In the genomic region with DNA sequence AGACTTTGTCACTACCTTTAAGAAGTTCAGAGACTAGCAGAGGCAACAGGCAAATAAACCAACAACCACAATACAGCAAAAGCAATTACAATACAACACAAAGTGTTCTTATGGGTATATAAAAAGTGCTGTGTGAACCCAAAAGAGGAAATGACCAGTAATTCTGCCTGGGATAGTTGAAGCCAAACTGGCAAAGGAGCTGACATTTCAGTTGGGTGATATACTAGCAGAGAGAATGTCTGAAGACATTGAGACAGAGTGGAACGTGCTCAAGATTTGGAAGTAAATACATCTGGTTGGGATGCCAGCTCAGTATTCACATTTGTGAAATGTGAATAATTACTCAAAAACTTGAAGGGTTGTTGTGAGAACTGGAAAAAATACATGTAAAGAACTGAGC, we compare ENCODE assay signal across 18 cellular contexts.
"Had no signal": no experiment of that assay in that cellular context is flagged by ENCODE, and none has a peak within 500 bp of the region (broad histone marks: within the 10 kb centered on the region; RNA-seq: fewer than 3 reads in every experiment).

No MANE protein-coding gene starts in this region.

- ATAC-seq: activated CD4-positive, CD25-positive, alpha-beta regulatory T cell treated with anti-CD3 and anti-CD28 coated beads, Interleukin-2, amount 50 U/mL, for 24 hours; activated T-cell treated with anti-CD3 and anti-CD28 coated beads, Interleukin-2, amount 50 U/mL, for 72 hours; left ventricle myocardium superior had no signal

- H3K9me3 Mint-ChIP-seq: activated T-cell treated with anti-CD3 and anti-CD28 coated beads, Interleukin-2, amount 50 U/mL, for 72 hours; central memory CD8-positive, alpha-beta T cell; immature natural killer cell; neural progenitor cell; T-helper 1 cell treated with Interleukin-12 subunit alpha and Interleukin-12 subunit beta and Interleukin-4 antibody, amounts not matched to agents 30 μg/mL and 1 μg/mL, for 36 hours had no signal

- H3K36me3 Mint-ChIP-seq: immature natural killer cell had no signal

- H3K9me3 ChIP-seq: colonic mucosa, ovary had no signal

- H3K4me3 Mint-ChIP-seq: activated T-cell treated with anti-CD3 and anti-CD28 coated beads, Interleukin-2, amount 50 U/mL, for 72 hours; central memory CD8-positive, alpha-beta T cell; immature natural killer cell; neural progenitor cell; T-helper 1 cell treated with Interleukin-12 subunit alpha and Interleukin-12 subunit beta and Interleukin-4 antibody, amounts not matched to agents 30 μg/mL and 1 μg/mL, for 36 hours had no signal

- H3K27me3 Mint-ChIP-seq: central memory CD8-positive, alpha-beta T cell had no signal

- H3K36me3 ChIP-seq: colonic mucosa, neural progenitor cell, ovary had no signal

- H3K27ac ChIP-seq: colonic mucosa, neural progenitor cell, ovary had no signal

- H3K4me3 ChIP-seq: colonic mucosa, neural progenitor cell, ovary had no signal

- DNase-seq: activated CD4-positive, alpha-beta T cell treated with anti-CD3 and anti-CD28 coated beads, Interleukin-2, amount 50 U/mL, for 1 hour; activated CD8-positive, alpha-beta memory T cell treated with anti-CD3 and anti-CD28 coated beads for 24 hours; activated effector memory CD4-positive, alpha-beta T cell treated with anti-CD3 and anti-CD28 coated beads, Interleukin-2, amount 50 U/mL, for 16 hours; activated naive CD4-positive, alpha-beta T cell treated with anti-CD3 and anti-CD28 coated beads, Interleukin-2, amount 50 U/mL, for 16 hours; activated T-cell treated with anti-CD3 and anti-CD28 coated beads, Interleukin-2, amount 50 U/mL, for 72 hours; aorta; colonic mucosa; immature natural killer cell; left ventricle myocardium superior; ovary; stimulated activated CD4-positive, alpha-beta T cell treated with anti-CD3 and anti-CD28 coated beads, Interleukin-12 subunit alpha, Interleukin-12 subunit beta, amount 100 ng/mL, for 4 hours; stimulated activated CD4-positive, alpha-beta T cell treated with anti-CD3 and anti-CD28 coated beads, Interleukin-1b, Interleukin-23, amount 100 ng/mL, for 48 hours; stimulated activated CD8-positive, alpha-beta memory T cell treated with anti-CD3 and anti-CD28 coated beads, Interleukin-4, amount 100 ng/mL, for 48 hours; stimulated activated naive CD4-positive, alpha-beta T cell had no signal

- H3K4me1 Mint-ChIP-seq: central memory CD8-positive, alpha-beta T cell had no signal

- H3K27me3 ChIP-seq: colonic mucosa, neural progenitor cell, ovary had no signal

- H3K4me1 ChIP-seq: colonic mucosa had no signal

- H3K27ac Mint-ChIP-seq: activated T-cell treated with anti-CD3 and anti-CD28 coated beads, Interleukin-2, amount 50 U/mL, for 72 hours; immature natural killer cell; neural progenitor cell; T-helper 1 cell treated with Interleukin-12 subunit alpha and Interleukin-12 subunit beta and Interleukin-4 antibody, amounts not matched to agents 30 μg/mL and 1 μg/mL, for 36 hours had no signal
